2 cellular contexts compared by ENCODE assay signal in the genomic region with DNA sequence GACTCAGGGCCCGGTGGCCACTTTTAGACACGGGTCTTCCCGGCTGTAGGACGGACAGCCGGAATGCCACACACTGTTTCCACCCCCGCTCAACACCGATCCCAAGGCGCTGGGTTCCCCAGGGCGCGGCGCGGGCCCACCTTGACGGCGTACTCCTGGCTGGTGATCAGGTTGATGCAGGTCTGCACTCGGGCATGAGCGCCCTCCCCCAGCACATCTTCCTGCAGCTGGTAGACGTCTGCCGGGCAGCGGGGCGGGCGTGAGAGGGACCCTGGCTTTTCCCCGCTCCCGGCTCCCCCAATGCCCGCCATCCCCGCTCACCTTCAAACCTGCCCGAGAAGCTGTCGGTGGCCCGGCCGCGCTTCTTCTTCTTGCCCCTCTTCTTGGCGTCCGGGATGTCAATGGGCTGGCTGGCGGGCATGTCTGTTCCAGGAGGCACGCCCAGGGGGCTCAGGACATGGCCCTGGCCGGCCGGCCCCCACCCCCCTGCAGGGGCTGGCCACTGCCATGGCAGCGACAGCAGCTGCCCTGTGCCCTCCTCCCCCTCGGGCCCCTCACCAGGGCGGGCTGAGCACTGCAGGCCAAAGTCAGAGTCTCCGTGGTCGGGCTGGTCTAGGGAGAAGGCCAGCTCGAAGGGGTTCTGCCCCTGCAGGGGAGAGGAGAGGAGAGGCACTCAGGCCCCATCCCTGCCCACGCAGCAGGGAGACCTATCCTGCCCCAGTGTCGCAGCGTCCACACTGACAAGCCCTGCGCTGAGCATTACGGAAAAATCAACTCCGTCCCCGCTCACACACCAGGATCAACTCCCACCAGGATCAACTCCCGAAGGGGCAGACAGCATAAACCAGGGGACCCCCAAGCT.
TF ChIP-seq lines count a peak whose summit lies in the region.

No MANE protein-coding gene starts in this region.

TF ChIP-seq in HEK293, 187 proteins besides CTCF, POLR2A, EP300 and RAD21:
- TF ChIP-seq ZNF423 (tag by site-specific recombination; IDR thresholded peaks at IDR 0.05) = no peak
- TF ChIP-seq, protein P1, sequence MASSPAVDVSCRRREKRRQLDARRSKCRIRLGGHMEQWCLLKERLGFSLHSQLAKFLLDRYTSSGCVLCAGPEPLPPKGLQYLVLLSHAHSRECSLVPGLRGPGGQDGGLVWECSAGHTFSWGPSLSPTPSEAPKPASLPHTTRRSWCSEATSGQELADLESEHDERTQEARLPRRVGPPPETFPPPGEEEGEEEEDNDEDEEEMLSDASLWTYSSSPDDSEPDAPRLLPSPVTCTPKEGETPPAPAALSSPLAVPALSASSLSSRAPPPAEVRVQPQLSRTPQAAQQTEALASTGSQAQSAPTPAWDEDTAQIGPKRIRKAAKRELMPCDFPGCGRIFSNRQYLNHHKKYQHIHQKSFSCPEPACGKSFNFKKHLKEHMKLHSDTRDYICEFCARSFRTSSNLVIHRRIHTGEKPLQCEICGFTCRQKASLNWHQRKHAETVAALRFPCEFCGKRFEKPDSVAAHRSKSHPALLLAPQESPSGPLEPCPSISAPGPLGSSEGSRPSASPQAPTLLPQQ (tag by site-specific recombination; IDR thresholded peaks at IDR 0.05) = peak; percentile 53; the same call in 1 of the 2 replicates
- TF ChIP-seq, protein P2, sequence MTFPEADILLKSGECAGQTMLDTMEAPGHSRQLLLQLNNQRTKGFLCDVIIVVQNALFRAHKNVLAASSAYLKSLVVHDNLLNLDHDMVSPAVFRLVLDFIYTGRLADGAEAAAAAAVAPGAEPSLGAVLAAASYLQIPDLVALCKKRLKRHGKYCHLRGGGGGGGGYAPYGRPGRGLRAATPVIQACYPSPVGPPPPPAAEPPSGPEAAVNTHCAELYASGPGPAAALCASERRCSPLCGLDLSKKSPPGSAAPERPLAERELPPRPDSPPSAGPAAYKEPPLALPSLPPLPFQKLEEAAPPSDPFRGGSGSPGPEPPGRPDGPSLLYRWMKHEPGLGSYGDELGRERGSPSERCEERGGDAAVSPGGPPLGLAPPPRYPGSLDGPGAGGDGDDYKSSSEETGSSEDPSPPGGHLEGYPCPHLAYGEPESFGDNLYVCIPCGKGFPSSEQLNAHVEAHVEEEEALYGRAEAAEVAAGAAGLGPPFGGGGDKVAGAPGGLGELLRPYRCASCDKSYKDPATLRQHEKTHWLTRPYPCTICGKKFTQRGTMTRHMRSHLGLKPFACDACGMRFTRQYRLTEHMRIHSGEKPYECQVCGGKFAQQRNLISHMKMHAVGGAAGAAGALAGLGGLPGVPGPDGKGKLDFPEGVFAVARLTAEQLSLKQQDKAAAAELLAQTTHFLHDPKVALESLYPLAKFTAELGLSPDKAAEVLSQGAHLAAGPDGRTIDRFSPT (tag by site-specific recombination; IDR thresholded peaks at IDR 0.05) = peak; percentile 16

TF ChIP-seq in endothelial cell of umbilical vein, 7 proteins besides CTCF, POLR2A, EP300 and RAD21:
- TF ChIP-seq FOS (IDR thresholded peaks at IDR 0.05; ENCODE audit: borderline replicate concordance, insufficient read depth, low read length) (no peak), POLR2AphosphoS5 (IDR thresholded peaks at IDR 0.05; ENCODE audit: insufficient read depth, low read depth, low read length) (no peak), MYC (IDR thresholded peaks at IDR 0.05; ENCODE audit: low read depth, low read length) (no peak), JUN (IDR thresholded peaks at IDR 0.05; ENCODE audit: borderline replicate concordance, insufficient read depth, insufficient read length, low read depth) (no peak), GATA2 (IDR thresholded peaks at IDR 0.05; ENCODE audit: insufficient read depth, insufficient read length, low read depth, low read length) (no peak), EZH2 (IDR thresholded peaks at IDR 0.05; ENCODE audit: borderline replicate concordance, low read depth, low read length, severe bottlenecking) (no peak)
- TF ChIP-seq, protein P3, sequence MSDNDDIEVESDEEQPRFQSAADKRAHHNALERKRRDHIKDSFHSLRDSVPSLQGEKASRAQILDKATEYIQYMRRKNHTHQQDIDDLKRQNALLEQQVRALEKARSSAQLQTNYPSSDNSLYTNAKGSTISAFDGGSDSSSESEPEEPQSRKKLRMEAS (IDR thresholded peaks at IDR 0.05; ENCODE audit: insufficient read depth, insufficient read length) = no peak
